Comparison of ENCODE assay signal across 26 cellular contexts in genomic region chr5:28603869-28604268, GRCh38.
DNase-seq lines count a peak whose midpoint lies in the region; ATAC-seq, FAIRE-seq and TF ChIP-seq lines count a peak whose summit lies in the region.
"Had no signal": no experiment of that assay in that cellular context is flagged by ENCODE, and none has a peak within 500 bp of the region (broad histone marks: within the 10 kb centered on the region; RNA-seq: fewer than 3 reads in every experiment).

No MANE protein-coding gene starts in this region.

- no peak overlapping the region for H3K4ac ChIP-seq in H1 (replicated peaks; ENCODE audit: insufficient read length, low read depth, low read length)

- TF ChIP-seq RAD21 in H1 (IDR thresholded peaks at IDR 0.05 in 1 of 2, conservative IDR thresholded peaks at IDR 0.05 in 1 of 2; ENCODE audit: low read depth in 2 of 2, low read length in 2 of 2): no peak

- no peak overlapping the region for H2BK12ac ChIP-seq in H1 (ENCODE audit: low read depth, low read length)

- H3K27ac ChIP-seq in H1 (ENCODE audit: low read depth, low read length) (no peak overlapping the region), caudate nucleus (ENCODE audit: low read depth, low read length) (no peak overlapping the region)
- H3K27ac ChIP-seq: SJCRH30 had no signal

- no peak overlapping the region for H3K4me3 ChIP-seq in H1 (ENCODE audit: extremely low read depth in 1 of 4, insufficient read depth in 2 of 4, low read depth in 3 of 4, low read length in 4 of 4)
- H3K4me3 ChIP-seq: MG63, SJCRH30 had no signal

- H3K9ac ChIP-seq in H1 (replicated peaks in 1 of 4; ENCODE audit: extremely low read depth in 1 of 4, low read depth in 3 of 4, low read length in 3 of 4): no peak overlapping the region

- H4K8ac ChIP-seq in H1 (ENCODE audit: extremely low read depth, insufficient read depth, low read length): no peak overlapping the region

- POLR2A ChIA-PET in H1 (lab: Charles Lee; ENCODE audit: partially characterized antibody): no interaction called here

- no peak overlapping the region for H2BK5ac ChIP-seq in H1 (ENCODE audit: low read depth, low read length)

- H3K4me1 Mint-ChIP-seq in type B pancreatic cell (ENCODE audit: unreplicated experiment): no peaks in the 10 kb centered on the region
- H3K4me1 Mint-ChIP-seq: CD4-positive, alpha-beta memory T cell had no signal

- peak overlapping the region; percentile 39 for H2AFZ ChIP-seq in H1 (ENCODE audit: low read length)

- no peak overlapping the region for H3K14ac ChIP-seq in H1 (ENCODE audit: insufficient read length)

- TF ChIP-seq CTCF in H1 (IDR thresholded peaks at IDR 0.05; ENCODE audit: control extremely low read depth in 1 of 3, insufficient read depth in 1 of 3, low read depth in 1 of 3, low read length in 3 of 3): no peak
- no peak for TF ChIP-seq CTCF in type B pancreatic cell (conservative IDR thresholded peaks at IDR 0.05)

- no peaks in the 10 kb centered on the region for H3K27me3 Mint-ChIP-seq in type B pancreatic cell
- H3K27me3 Mint-ChIP-seq: CD4-positive, alpha-beta memory T cell had no signal

- TF ChIP-seq POLR2A in H1 (IDR thresholded peaks at IDR 0.05; ENCODE audit: control extremely low read depth in 1 of 2, low read depth in 2 of 2, low read length in 2 of 2): no peak

- H3K4me1 ChIP-seq in H1 (replicated peaks in 1 of 4; ENCODE audit: control insufficient read depth in 3 of 4, insufficient read depth in 4 of 4, low read length in 3 of 4): no peaks in the 10 kb centered on the region
- H3K4me1 ChIP-seq: SJCRH30 had no signal

- H3K4me3 Mint-ChIP-seq in type B pancreatic cell: no peak overlapping the region

- CTCF ChIA-PET in H1 (lab: Charles Lee; ENCODE audit: partially characterized antibody): no interaction called here

- no peak overlapping the region for H3K27ac Mint-ChIP-seq in type B pancreatic cell

- no peak overlapping the region for H2BK20ac ChIP-seq in H1 (ENCODE audit: low read length)

- no peak overlapping the region for H4K5ac ChIP-seq in H1 (ENCODE audit: insufficient read length, low read depth, low read length)

- no peaks in the 10 kb centered on the region for H3K36me3 Mint-ChIP-seq in type B pancreatic cell
- H3K36me3 Mint-ChIP-seq: CD4-positive, alpha-beta memory T cell had no signal

- no peaks in the 10 kb centered on the region for H3K9me3 Mint-ChIP-seq in type B pancreatic cell

- H2BK120ac ChIP-seq in H1 (replicated peaks; ENCODE audit: low read depth, low read length): no peak overlapping the region

- no peak overlapping the region for H4K91ac ChIP-seq in H1 (replicated peaks; ENCODE audit: insufficient read length, low read length)

- H3K79me2 ChIP-seq in H1 (ENCODE audit: control insufficient read depth in 1 of 2, insufficient read depth in 2 of 2, low read length in 2 of 2): no peaks in the 10 kb centered on the region

- H3K36me3 ChIP-seq in H1 (ENCODE audit: control insufficient read depth in 2 of 4, insufficient read depth in 4 of 4, low read length in 3 of 4): no peaks in the 10 kb centered on the region
- H3K36me3 ChIP-seq: MG63, SJCRH30 had no signal

- no peaks in the 10 kb centered on the region for H4K20me1 ChIP-seq in H1 (replicated peaks in 1 of 2; ENCODE audit: control insufficient read depth in 1 of 2, insufficient read depth in 2 of 2, low read length in 2 of 2)

- FAIRE-seq in H1 (lab: Jason Lieb, UNC): no peak
- FAIRE-seq: GM12891 had no signal

- ATAC-seq in HG03025 (IDR thresholded peaks at IDR 0.05; ENCODE audit: low FRiP score, unreplicated experiment): no peak
- ATAC-seq: Panc1, Right ventricle myocardium inferior, SK-N-SH treated with all-trans-retinoic acid at 6 μM for 48 hours had no signal

- H3K18ac ChIP-seq in H1 (ENCODE audit: extremely low read depth, low read length): no peak overlapping the region

- H3K56ac ChIP-seq in H1 (replicated peaks; ENCODE audit: insufficient read length, low read depth, low read length): no peak overlapping the region

- no peak for TF ChIP-seq EP300 in H1 (IDR thresholded peaks at IDR 0.05; ENCODE audit: borderline replicate concordance in 1 of 2, low read depth in 2 of 2, low read length in 2 of 2)

- no peak overlapping the region for H3K4me2 ChIP-seq in H1 (ENCODE audit: insufficient read depth in 1 of 2, low read depth in 2 of 2, low read length in 2 of 2)

- no peaks in the 10 kb centered on the region for H3K9me3 ChIP-seq in H1 (ENCODE audit: insufficient read depth in 2 of 2, low read depth in 1 of 2, low read length in 1 of 2)
- H3K9me3 ChIP-seq: MG63, SJCRH30 had no signal

- H3K23ac ChIP-seq in H1 (ENCODE audit: insufficient read length): no peak overlapping the region

- no peaks in the 10 kb centered on the region for H3K27me3 ChIP-seq in H1 (replicated peaks in 1 of 4; ENCODE audit: control insufficient read depth in 3 of 4, extremely low read depth in 1 of 4, insufficient read depth in 3 of 4, low read length in 3 of 4)
- H3K27me3 ChIP-seq: MG63, SJCRH30 had no signal

- DNase-seq in 8988T (peak; percentile 29), HT1080 (ENCODE audit: low read depth) (peak; percentile 52), RPMI7951 (ENCODE audit: low read depth) (peak; percentile 3), H1 (ENCODE audit: low read depth in 1 of 2, low spot score in 2 of 2) (no peak), NCI-H1694 (lab: John Stamatoyannopoulos, UW) (no peak), caudate nucleus (lab: John Stamatoyannopoulos, UW) (no peak), type B pancreatic cell (ENCODE audit: extremely low spot score, unreplicated experiment) (no peak)
- DNase-seq: C1 segment of cervical spinal cord; CD4-positive, alpha-beta memory T cell; COR-L47; DMS79; GF-D8; KBM-7; MG63; NCI-H1105 treated with DMSO at 0.1 percent for 48 hours; NCI-H146; NCI-H2029; NCI-H446 treated with DMSO at 0.1 percent for 48 hours; NCI-H526; NCI-H82; SJCRH30 had no signal

- no peak overlapping the region for H2BK15ac ChIP-seq in H1 (ENCODE audit: low read length)

- no peak overlapping the region for H2AK5ac ChIP-seq in H1 (ENCODE audit: low read depth, low read length)

- H3K79me1 ChIP-seq in H1 (ENCODE audit: low read depth, low read length): no peaks in the 10 kb centered on the region

- WGBS in H1 (ENCODE audit: extremely low coverage in 1 of 2, insufficient coverage in 1 of 2, insufficient read length in 1 of 2, insufficient replicate concordance in 2 of 2, low coverage in 1 of 2, low lambda C conversion rate in 2 of 2, missing lambda C conversion rate in 1 of 2), 2 experiments: 86% methylated on average over 3 of the region's 3 CpGs; no CpG with 5 or more reads in 1 of the 2 experiments

- no peaks in the 10 kb centered on the region for H3K23me2 ChIP-seq in H1 (ENCODE audit: low read depth, low read length)

TF ChIP-seq in H1, 55 proteins besides CTCF, POLR2A, EP300 and RAD21:
- no peak for TF ChIP-seq SP1 (IDR thresholded peaks at IDR 0.05; ENCODE audit: low read depth, low read length)
- TF ChIP-seq TAF1 (IDR thresholded peaks at IDR 0.05; ENCODE audit: low read depth, low read length): no peak
- no peak for TF ChIP-seq SUZ12 (IDR thresholded peaks at IDR 0.05; ENCODE audit: low read length)
- TF ChIP-seq SIRT6 (IDR thresholded peaks at IDR 0.05; ENCODE audit: low read length): no peak

Comparison
In these comparisons a context has a peak if more than half of its experiments do, and no peak if none do; other contexts are left out.
1. DNase-seq: peak in 8988T (single experiment), HT1080 (single experiment) and RPMI7951 (single experiment); none in H1 (0 of 2), NCI-H1694 (single experiment), caudate nucleus (0 of 61) and type B pancreatic cell (single experiment).